Comparison of ENCODE assay signal across 18 cellular contexts in the genomic region with DNA sequence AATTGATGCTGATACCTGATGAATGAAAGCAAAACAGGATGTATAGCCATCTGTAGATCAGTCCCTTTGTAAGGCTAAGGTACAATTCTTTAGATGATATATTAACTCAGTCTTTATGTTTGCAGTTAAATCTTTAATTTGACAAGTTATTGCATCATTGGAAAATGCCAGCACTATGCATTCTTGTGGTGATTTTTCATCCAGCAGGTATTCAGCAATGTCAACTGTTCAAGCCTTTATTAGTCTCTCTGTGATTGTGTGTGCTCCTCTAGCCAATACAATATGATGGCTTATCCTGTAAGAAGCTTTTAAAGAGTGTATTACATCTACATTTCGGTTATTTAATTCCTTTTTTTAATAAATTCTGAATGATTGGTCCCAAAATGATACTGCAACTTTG. TPM values are rescaled to one million over a fixed set of nuclear protein-coding genes. Genes with fewer than 3 reads are reported as not detected.
DNase-seq lines count a peak whose midpoint lies in the region; ATAC-seq and TF ChIP-seq lines count a peak whose summit lies in the region.
"Had no signal": no experiment of that assay in that cellular context is flagged by ENCODE, and none has a peak within 500 bp of the region (broad histone marks: within the 10 kb centered on the region; RNA-seq: fewer than 3 reads in every experiment).

No MANE protein-coding gene starts in this region.

- H3K27ac Mint-ChIP-seq in Calu3 (ENCODE audit: unreplicated experiment) (peak overlapping the region; percentile 89), mesothelial cell of epicardium (no peak overlapping the region)
- H3K27ac Mint-ChIP-seq in activated T-helper 1 cell treated with anti-CD3 and anti-CD28 coated beads, Interleukin-12 subunit alpha, Interleukin-12 subunit beta, Interleukin-2, Interleukin-4 antibody, amounts not matched to agents 30 ng/mL and 10 ng/mL and 1 ng/mL, durations not matched to agents 14 hours and 24 hours and 36 hours, result no peak overlapping the region
- H3K27ac Mint-ChIP-seq: naive thymus-derived CD8-positive, alpha-beta T cell had no signal

- peaks cover 4% of the 10 kb centered on the region for H3K9me3 Mint-ChIP-seq in Calu3 (ENCODE audit: low read depth, unreplicated experiment)
- no peaks in the 10 kb centered on the region for H3K9me3 Mint-ChIP-seq in mesothelial cell of epicardium
- H3K9me3 Mint-ChIP-seq in activated T-helper 1 cell treated with anti-CD3 and anti-CD28 coated beads, Interleukin-12 subunit alpha, Interleukin-12 subunit beta, Interleukin-2, Interleukin-4 antibody, amounts not matched to agents 30 ng/mL and 10 ng/mL and 1 ng/mL, durations not matched to agents 14 hours and 24 hours and 36 hours, result no peaks in the 10 kb centered on the region
- H3K9me3 Mint-ChIP-seq: central memory CD8-positive, alpha-beta T cell; naive thymus-derived CD8-positive, alpha-beta T cell had no signal

- H3K27me3 Mint-ChIP-seq in Calu3 (ENCODE audit: unreplicated experiment) (no peaks in the 10 kb centered on the region), mesothelial cell of epicardium (ENCODE audit: low read depth) (peaks cover 5% of the 10 kb centered on the region)
- H3K27me3 Mint-ChIP-seq in activated T-helper 1 cell treated with anti-CD3 and anti-CD28 coated beads, Interleukin-12 subunit alpha, Interleukin-12 subunit beta, Interleukin-2, Interleukin-4 antibody, amounts not matched to agents 30 ng/mL and 10 ng/mL and 1 ng/mL, durations not matched to agents 14 hours and 24 hours and 36 hours (ENCODE audit: insufficient read depth), result peaks cover 6% of the 10 kb centered on the region

- H3K4me1 Mint-ChIP-seq in Calu3 (ENCODE audit: low read depth, unreplicated experiment) (peaks cover 68% of the 10 kb centered on the region), mesothelial cell of epicardium (peaks cover 4% of the 10 kb centered on the region)
- no peaks in the 10 kb centered on the region for H3K4me1 Mint-ChIP-seq in activated T-helper 1 cell treated with anti-CD3 and anti-CD28 coated beads, Interleukin-12 subunit alpha, Interleukin-12 subunit beta, Interleukin-2, Interleukin-4 antibody, amounts not matched to agents 30 ng/mL and 10 ng/mL and 1 ng/mL, durations not matched to agents 14 hours and 24 hours and 36 hours (ENCODE audit: low read depth)
- H3K4me1 Mint-ChIP-seq: central memory CD8-positive, alpha-beta T cell; naive thymus-derived CD8-positive, alpha-beta T cell had no signal

- peaks cover 10% of the 10 kb centered on the region for H3K36me3 Mint-ChIP-seq in Calu3 (ENCODE audit: insufficient read depth, unreplicated experiment)
- H3K36me3 Mint-ChIP-seq in mesothelial cell of epicardium, result peaks cover 2% of the 10 kb centered on the region
- H3K36me3 Mint-ChIP-seq in activated T-helper 1 cell treated with anti-CD3 and anti-CD28 coated beads, Interleukin-12 subunit alpha, Interleukin-12 subunit beta, Interleukin-2, Interleukin-4 antibody, amounts not matched to agents 30 ng/mL and 10 ng/mL and 1 ng/mL, durations not matched to agents 14 hours and 24 hours and 36 hours (ENCODE audit: low read depth), result peaks cover 5% of the 10 kb centered on the region

- H3K4me3 Mint-ChIP-seq in Calu3 (ENCODE audit: low read depth, unreplicated experiment), result no peak overlapping the region
- no peak overlapping the region for H3K4me3 Mint-ChIP-seq in mesothelial cell of epicardium
- no peak overlapping the region for H3K4me3 Mint-ChIP-seq in activated T-helper 1 cell treated with anti-CD3 and anti-CD28 coated beads, Interleukin-12 subunit alpha, Interleukin-12 subunit beta, Interleukin-2, Interleukin-4 antibody, amounts not matched to agents 30 ng/mL and 10 ng/mL and 1 ng/mL, durations not matched to agents 14 hours and 24 hours and 36 hours
- H3K4me3 Mint-ChIP-seq: central memory CD8-positive, alpha-beta T cell; naive thymus-derived CD8-positive, alpha-beta T cell had no signal

- BruUV-seq in Calu3 (replicated peaks; lab: Mats Ljungman, UMichigan), result no TSS peak

- no peak for ATAC-seq in GM19023 (IDR thresholded peaks at IDR 0.05; ENCODE audit: unreplicated experiment)
- ATAC-seq: naive thymus-derived CD8-positive, alpha-beta T cell; Right ventricle myocardium inferior had no signal

- DNase-seq in Calu3 (peak; percentile 34), LoVo (ENCODE audit: low spot score) (peak; percentile 34), cardiac fibroblast (ENCODE audit: low read depth in 2 of 2) (peak; percentile 14 to 63), kidney glomerular epithelial cell (lab: John Stamatoyannopoulos, UW) (peak; percentile 38), mesothelial cell of epicardium (ENCODE audit: low spot score in 2 of 2, unreplicated experiment in 2 of 2) (no peak), RPMI8226 (no peak)
- DNase-seq in activated T-helper 1 cell treated with anti-CD3 and anti-CD28 coated beads, Interleukin-12 subunit alpha, Interleukin-12 subunit beta, Interleukin-2, Interleukin-4 antibody, amounts not matched to agents 30 ng/mL and 10 ng/mL and 1 ng/mL, durations not matched to agents 14 hours and 24 hours and 36 hours (ENCODE audit: low spot score), result no peak
- DNase-seq: activated CD4-positive, CD25-positive, alpha-beta regulatory T cell; activated CD8-positive, alpha-beta memory T cell treated with anti-CD3 and anti-CD28 coated beads for 24 hours; Karpas-422; naive thymus-derived CD8-positive, alpha-beta T cell; NCI-H1436 treated with DMSO at 0.1 percent for 48 hours; posterior cingulate gyrus had no signal

- no peak overlapping the region for H3K4me3 ChIP-seq in cardiac fibroblast (replicated peaks in 1 of 2; ENCODE audit: low read depth in 2 of 2, low read length in 2 of 2)
- H3K4me3 ChIP-seq: BLaER1 had no signal

- intact Hi-C loops in Calu3 (cut with micrococcal nuclease; ENCODE audit: unreplicated experiment), result no loop called here
- intact Hi-C loops in activated T-helper 1 cell treated with anti-CD3 and anti-CD28 coated beads, Interleukin-12 subunit alpha, Interleukin-12 subunit beta, Interleukin-2, Interleukin-4 antibody, amounts not matched to agents 30 ng/mL and 10 ng/mL and 1 ng/mL, durations not matched to agents 14 hours and 24 hours and 36 hours (cut with micrococcal nuclease), result no loop called here

- TF ChIP-seq CTCF in Calu3 (IDR thresholded peaks at IDR 0.05; ENCODE audit: unreplicated experiment) (no peak), cardiac fibroblast (IDR thresholded peaks at IDR 0.05; ENCODE audit: low read depth, low read length) (no peak), mesothelial cell of epicardium (IDR thresholded peaks at IDR 0.05; ENCODE audit: unreplicated experiment) (no peak)

- CTCF ChIA-PET in Calu3 (lab: Charles Lee), result interaction anchor here (1.0 to 3.6 kb wide), 4 partner anchors 12 to 78 kb away, joined by 3 to 25 read pairs (median 16); a partner anchor contains a TSS

RNA-seq across cellular contexts. Expression of a gene that starts 34.3 kb away (rescaled TPM):
- 32.4 and 35.9 TPM in 2 replicates for total RNA-seq in Calu3 (2022)
- total RNA-seq in mesothelial cell of epicardium, result not detected in 3 replicates
- 2.7 and 2.8 TPM in 2 replicates for total RNA-seq in activated T-helper 1 cell treated with anti-CD3 and anti-CD28 coated beads, Interleukin-12 subunit alpha, Interleukin-12 subunit beta, Interleukin-2, Interleukin-4 antibody, amounts not matched to agents 30 ng/mL and 10 ng/mL and 1 ng/mL, durations not matched to agents 14 hours and 24 hours and 36 hours
- total RNA-seq: lung microvascular endothelial cell had no signal

RNA-seq across cellular contexts. Expression of a gene that starts 46.4 kb away (rescaled TPM):
- total RNA-seq in Calu3 (2022), result 98.0 and 104 TPM in 2 replicates
- 1.7 to 2.1 TPM (median 2.0 TPM) in 3 replicates for total RNA-seq in mesothelial cell of epicardium
- 14.1 and 14.2 TPM in 2 replicates for total RNA-seq in activated T-helper 1 cell treated with anti-CD3 and anti-CD28 coated beads, Interleukin-12 subunit alpha, Interleukin-12 subunit beta, Interleukin-2, Interleukin-4 antibody, amounts not matched to agents 30 ng/mL and 10 ng/mL and 1 ng/mL, durations not matched to agents 14 hours and 24 hours and 36 hours

RNA-seq across cellular contexts. Expression of a gene that starts 52.5 kb away (rescaled TPM):
- 120 and 201 TPM in 2 replicates for total RNA-seq in Calu3 (2022)
- total RNA-seq in mesothelial cell of epicardium, result 0.81 to 0.82 TPM in 2 of 3 replicates, not detected in the other
- 249 and 253 TPM in 2 replicates for total RNA-seq in activated T-helper 1 cell treated with anti-CD3 and anti-CD28 coated beads, Interleukin-12 subunit alpha, Interleukin-12 subunit beta, Interleukin-2, Interleukin-4 antibody, amounts not matched to agents 30 ng/mL and 10 ng/mL and 1 ng/mL, durations not matched to agents 14 hours and 24 hours and 36 hours

RNA-seq across cellular contexts. Expression of a gene that starts 53.0 kb away (rescaled TPM):
- total RNA-seq in Calu3 (2022) (75.1 and 141 TPM in 2 replicates), mesothelial cell of epicardium (9.3 to 10.4 TPM (median 10.3 TPM) in 3 replicates)
- 284 and 290 TPM in 2 replicates for total RNA-seq in activated T-helper 1 cell treated with anti-CD3 and anti-CD28 coated beads, Interleukin-12 subunit alpha, Interleukin-12 subunit beta, Interleukin-2, Interleukin-4 antibody, amounts not matched to agents 30 ng/mL and 10 ng/mL and 1 ng/mL, durations not matched to agents 14 hours and 24 hours and 36 hours

Comparison
In these comparisons a context has a peak if more than half of its experiments do, and no peak if none do; other contexts are left out.
1. DNase-seq: peak in Calu3 (single experiment), LoVo (single experiment), cardiac fibroblast (2 of 2) and kidney glomerular epithelial cell (single experiment); none in mesothelial cell of epicardium (0 of 2), RPMI8226 (single experiment) and activated T-helper 1 cell treated with anti-CD3 and anti-CD28 coated beads, Interleukin-12 subunit alpha, Interleukin-12 subunit beta, Interleukin-2, Interleukin-4 antibody, amounts not matched to agents 30 ng/mL and 10 ng/mL and 1 ng/mL, durations not matched to agents 14 hours and 24 hours and 36 hours (single experiment).
2. RNA of a gene that starts 52.5 kb away (total RNA-seq): 249 to 253 TPM in activated T-helper 1 cell treated with anti-CD3 and anti-CD28 coated beads, Interleukin-12 subunit alpha, Interleukin-12 subunit beta, Interleukin-2, Interleukin-4 antibody, amounts not matched to agents 30 ng/mL and 10 ng/mL and 1 ng/mL, durations not matched to agents 14 hours and 24 hours and 36 hours and 120 to 201 TPM in Calu3; 0.81 to 0.82 TPM in mesothelial cell of epicardium; every median in the first group is over 10 times any median in the second.